Comparison of ENCODE assay signal across 17 cellular contexts in the genomic region with DNA sequence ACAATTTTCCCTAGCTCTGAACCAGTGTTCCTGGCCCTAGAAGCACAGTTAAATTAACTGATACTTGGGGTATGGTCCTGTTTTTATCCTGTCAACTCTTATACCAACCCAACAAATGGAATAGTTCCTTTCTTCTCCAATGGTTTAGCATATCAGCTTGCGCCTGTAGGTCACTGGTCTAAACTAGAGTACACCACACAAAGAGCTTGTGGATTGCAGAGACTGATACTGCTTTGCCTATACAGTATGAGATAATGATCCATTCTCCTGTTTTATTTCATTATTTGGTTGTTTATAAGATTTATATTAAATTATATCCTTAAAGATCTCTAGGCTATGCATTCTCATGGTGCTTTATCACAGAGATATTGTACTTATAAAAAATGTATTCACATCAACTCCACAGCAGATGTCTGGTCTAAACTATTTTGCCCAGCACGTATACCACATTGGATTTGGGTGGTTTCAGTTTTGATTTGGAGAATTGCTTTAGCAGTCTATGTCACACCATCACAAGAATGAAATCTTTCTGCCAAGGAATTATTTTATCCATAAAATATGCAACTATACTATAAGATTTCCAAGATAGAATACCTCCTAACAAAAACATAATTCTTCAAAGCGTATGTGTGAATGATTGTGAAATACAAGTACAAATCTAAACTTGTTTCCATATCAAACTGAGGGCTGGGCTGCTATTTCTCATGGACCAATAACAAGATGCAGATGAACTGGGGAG.
A peak's percentile ranks its signal among the peaks of the same experiment; 100 is the strongest.
DNase-seq lines count a peak whose midpoint lies in the region; ATAC-seq and TF ChIP-seq lines count a peak whose summit lies in the region.
"Had no signal": no experiment of that assay in that cellular context is flagged by ENCODE, and none has a peak within 500 bp of the region (broad histone marks: within the 10 kb centered on the region; RNA-seq: fewer than 3 reads in every experiment).

No MANE protein-coding gene starts in this region.

- TF ChIP-seq CTCF in fibroblast of mammary gland (conservative IDR thresholded peaks at IDR 0.05; ENCODE audit: control insufficient read depth, insufficient read depth, low read depth, low read length) (no peak), upper lobe of right lung (IDR thresholded peaks at IDR 0.05) (no peak), mesothelial cell of epicardium (IDR thresholded peaks at IDR 0.05; ENCODE audit: unreplicated experiment) (no peak)

- H3K4me3 ChIP-seq in MG63, result peak overlapping the region; percentile 31
- no peak overlapping the region for H3K4me3 ChIP-seq in fibroblast of mammary gland (ENCODE audit: control insufficient read depth, low read depth, low read length)
- peak overlapping the region; percentile 20 for H3K4me3 ChIP-seq in upper lobe of right lung
- H3K4me3 ChIP-seq: A549, HAP-1, transverse colon had no signal

- H3K36me3 ChIP-seq in MG63 (no peaks in the 10 kb centered on the region), upper lobe of right lung (no peaks in the 10 kb centered on the region)
- H3K36me3 ChIP-seq: HAP-1, transverse colon had no signal

- H3K4me1 ChIP-seq in upper lobe of right lung, result peaks cover 6% of the 10 kb centered on the region
- H3K4me1 ChIP-seq: A549, HAP-1 had no signal

- intact Hi-C loops in upper lobe of right lung (cut with DNase I), result no loop called here

- H3K9me3 ChIP-seq in MG63 (no peaks in the 10 kb centered on the region), upper lobe of right lung (no peaks in the 10 kb centered on the region)
- H3K9me3 ChIP-seq: A549, HAP-1, transverse colon had no signal

- POLR2A ChIA-PET in activated naive CD8-positive, alpha-beta T cell treated with anti-CD3 and anti-CD28 coated beads, Interleukin-2, amount 10 ng/mL, durations not matched to agents 7 days and 5 days (lab: Charles Lee), result no interaction called here

- H3K27me3 ChIP-seq in MG63, result no peaks in the 10 kb centered on the region
- no peaks in the 10 kb centered on the region for H3K27me3 ChIP-seq in upper lobe of right lung
- H3K27me3 ChIP-seq: transverse colon had no signal

- no peak overlapping the region for H3K27ac ChIP-seq in upper lobe of right lung
- H3K27ac ChIP-seq: A549, transverse colon had no signal

- no peak for ATAC-seq in activated naive CD8-positive, alpha-beta T cell treated with anti-CD3 and anti-CD28 coated beads, Interleukin-2, amount 10 ng/mL, durations not matched to agents 7 days and 5 days (ENCODE audit: low read depth)
- ATAC-seq in upper lobe of right lung, result no peak
- no peak for ATAC-seq in GM18861 (IDR thresholded peaks at IDR 0.05; ENCODE audit: unreplicated experiment)
- ATAC-seq: A549 had no signal

- H3K4me1 Mint-ChIP-seq in activated naive CD8-positive, alpha-beta T cell treated with anti-CD3 and anti-CD28 coated beads, Interleukin-2, amount 10 ng/mL, durations not matched to agents 7 days and 5 days, result peaks cover 9% of the 10 kb centered on the region
- peaks cover 9% of the 10 kb centered on the region for H3K4me1 Mint-ChIP-seq in activated naive CD8-positive, alpha-beta T cell treated with anti-CD3 and anti-CD28 coated beads for 36 hours
- H3K4me1 Mint-ChIP-seq in mesothelial cell of epicardium, result peaks cover 4% of the 10 kb centered on the region
- H3K4me1 Mint-ChIP-seq: nephron progenitor cell had no signal

- H3K27ac Mint-ChIP-seq in activated naive CD8-positive, alpha-beta T cell treated with anti-CD3 and anti-CD28 coated beads, Interleukin-2, amount 10 ng/mL, durations not matched to agents 7 days and 5 days, result no peak overlapping the region
- no peak overlapping the region for H3K27ac Mint-ChIP-seq in activated naive CD8-positive, alpha-beta T cell treated with anti-CD3 and anti-CD28 coated beads for 36 hours
- no peak overlapping the region for H3K27ac Mint-ChIP-seq in mesothelial cell of epicardium
- H3K27ac Mint-ChIP-seq: nephron progenitor cell had no signal

- no peaks in the 10 kb centered on the region for H3K27me3 Mint-ChIP-seq in activated naive CD8-positive, alpha-beta T cell treated with anti-CD3 and anti-CD28 coated beads, Interleukin-2, amount 10 ng/mL, durations not matched to agents 7 days and 5 days
- H3K27me3 Mint-ChIP-seq in activated naive CD8-positive, alpha-beta T cell treated with anti-CD3 and anti-CD28 coated beads for 36 hours, result no peaks in the 10 kb centered on the region
- H3K27me3 Mint-ChIP-seq in mesothelial cell of epicardium (ENCODE audit: low read depth), result no peaks in the 10 kb centered on the region

- H3K9me3 Mint-ChIP-seq in activated naive CD8-positive, alpha-beta T cell treated with anti-CD3 and anti-CD28 coated beads, Interleukin-2, amount 10 ng/mL, durations not matched to agents 7 days and 5 days, result no peaks in the 10 kb centered on the region
- no peaks in the 10 kb centered on the region for H3K9me3 Mint-ChIP-seq in activated naive CD8-positive, alpha-beta T cell treated with anti-CD3 and anti-CD28 coated beads for 36 hours
- no peaks in the 10 kb centered on the region for H3K9me3 Mint-ChIP-seq in mesothelial cell of epicardium
- H3K9me3 Mint-ChIP-seq: nephron progenitor cell had no signal

- H3K4me3 Mint-ChIP-seq in activated naive CD8-positive, alpha-beta T cell treated with anti-CD3 and anti-CD28 coated beads, Interleukin-2, amount 10 ng/mL, durations not matched to agents 7 days and 5 days, result peak overlapping the region; percentile 15
- no peak overlapping the region for H3K4me3 Mint-ChIP-seq in activated naive CD8-positive, alpha-beta T cell treated with anti-CD3 and anti-CD28 coated beads for 36 hours
- no peak overlapping the region for H3K4me3 Mint-ChIP-seq in mesothelial cell of epicardium
- H3K4me3 Mint-ChIP-seq: nephron progenitor cell had no signal

- peaks cover 16% of the 10 kb centered on the region for H3K36me3 Mint-ChIP-seq in activated naive CD8-positive, alpha-beta T cell treated with anti-CD3 and anti-CD28 coated beads, Interleukin-2, amount 10 ng/mL, durations not matched to agents 7 days and 5 days
- H3K36me3 Mint-ChIP-seq in activated naive CD8-positive, alpha-beta T cell treated with anti-CD3 and anti-CD28 coated beads for 36 hours, result peaks cover 32% of the 10 kb centered on the region
- H3K36me3 Mint-ChIP-seq in mesothelial cell of epicardium, result no peaks in the 10 kb centered on the region

- no peak for DNase-seq in activated naive CD8-positive, alpha-beta T cell treated with anti-CD3 and anti-CD28 coated beads, Interleukin-2, amount 10 ng/mL, durations not matched to agents 7 days and 5 days
- DNase-seq in activated naive CD8-positive, alpha-beta T cell treated with anti-CD3 and anti-CD28 coated beads for 36 hours, result no peak
- no peak for DNase-seq in MG63
- peak; percentile 18 for DNase-seq in fibroblast of mammary gland (ENCODE audit: low read depth)
- DNase-seq in upper lobe of right lung, result no peak
- DNase-seq in stimulated activated CD8-positive, alpha-beta memory T cell treated with anti-CD3 and anti-CD28 coated beads, Interleukin-4, amount 100 ng/mL, for 48 hours, result no peak
- no peak for DNase-seq in mesothelial cell of epicardium (ENCODE audit: low spot score in 2 of 2, unreplicated experiment in 2 of 2)
- DNase-seq: head of caudate nucleus, left cardiac atrium, NCI-H1694 treated with DMSO at 0.1 percent for 48 hours, NCI-H526, nephron progenitor cell, SHP77, transverse colon had no signal
